ENCODE assay signal across 1 cellular context in the genomic region with DNA sequence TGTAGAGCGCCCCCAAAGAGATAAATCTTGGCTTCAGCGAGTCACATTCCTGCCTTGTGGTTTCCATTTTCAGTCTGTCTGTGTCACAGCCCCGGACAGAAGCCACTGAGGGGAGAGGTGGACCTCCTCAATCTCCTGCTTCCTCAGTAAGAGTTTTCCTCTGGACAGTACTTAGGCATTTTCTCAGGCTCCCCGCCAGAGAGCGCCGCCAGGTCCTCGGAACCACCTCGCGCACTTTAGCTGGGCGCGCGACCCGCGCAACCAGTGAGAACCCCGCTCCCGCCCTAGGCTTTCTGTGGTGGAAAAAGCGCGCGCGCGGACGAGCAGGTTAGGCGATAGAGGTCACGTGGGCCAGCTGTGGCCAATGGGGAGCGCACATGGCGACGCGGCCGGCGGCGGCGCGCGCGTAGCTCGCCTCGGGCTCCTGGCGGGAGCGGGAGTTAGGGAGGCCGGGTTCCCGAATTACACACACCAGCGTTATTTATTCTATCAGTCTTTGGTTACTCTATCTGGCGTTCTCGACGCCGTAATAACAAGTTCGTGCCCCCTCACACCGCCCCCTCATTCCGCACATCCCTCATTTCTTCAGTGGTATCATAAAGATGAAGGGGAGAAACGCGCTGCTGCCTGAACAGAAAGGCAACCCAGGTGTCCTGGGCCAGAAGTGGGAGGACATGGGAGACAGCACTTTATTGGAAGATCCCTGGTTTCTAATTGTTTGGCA.
TF ChIP-seq lines count a peak whose summit lies in the region.

No MANE protein-coding gene starts in this region.

TF ChIP-seq in K562, 482 proteins besides CTCF, POLR2A, EP300 and RAD21 (continued from another document and continues in another):
- TF ChIP-seq, protein P1, sequence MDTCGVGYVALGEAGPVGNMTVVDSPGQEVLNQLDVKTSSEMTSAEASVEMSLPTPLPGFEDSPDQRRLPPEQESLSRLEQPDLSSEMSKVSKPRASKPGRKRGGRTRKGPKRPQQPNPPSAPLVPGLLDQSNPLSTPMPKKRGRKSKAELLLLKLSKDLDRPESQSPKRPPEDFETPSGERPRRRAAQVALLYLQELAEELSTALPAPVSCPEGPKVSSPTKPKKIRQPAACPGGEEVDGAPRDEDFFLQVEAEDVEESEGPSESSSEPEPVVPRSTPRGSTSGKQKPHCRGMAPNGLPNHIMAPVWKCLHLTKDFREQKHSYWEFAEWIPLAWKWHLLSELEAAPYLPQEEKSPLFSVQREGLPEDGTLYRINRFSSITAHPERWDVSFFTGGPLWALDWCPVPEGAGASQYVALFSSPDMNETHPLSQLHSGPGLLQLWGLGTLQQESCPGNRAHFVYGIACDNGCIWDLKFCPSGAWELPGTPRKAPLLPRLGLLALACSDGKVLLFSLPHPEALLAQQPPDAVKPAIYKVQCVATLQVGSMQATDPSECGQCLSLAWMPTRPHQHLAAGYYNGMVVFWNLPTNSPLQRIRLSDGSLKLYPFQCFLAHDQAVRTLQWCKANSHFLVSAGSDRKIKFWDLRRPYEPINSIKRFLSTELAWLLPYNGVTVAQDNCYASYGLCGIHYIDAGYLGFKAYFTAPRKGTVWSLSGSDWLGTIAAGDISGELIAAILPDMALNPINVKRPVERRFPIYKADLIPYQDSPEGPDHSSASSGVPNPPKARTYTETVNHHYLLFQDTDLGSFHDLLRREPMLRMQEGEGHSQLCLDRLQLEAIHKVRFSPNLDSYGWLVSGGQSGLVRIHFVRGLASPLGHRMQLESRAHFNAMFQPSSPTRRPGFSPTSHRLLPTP (IDR thresholded peaks at IDR 0.05; ENCODE audit: borderline replicate concordance, extremely low read depth, insufficient read length), result no peak
- no peak for TF ChIP-seq SMAD2 (IDR thresholded peaks at IDR 0.05; ENCODE audit: low read depth, low read length)
- 0 out of 2 replicates have a peak, but pooled peaks have one; percentile 76 for TF ChIP-seq FOXP1 (CRISPR knock-in tag; IDR thresholded peaks at IDR 0.05)
- TF ChIP-seq NR4A1 (CRISPR knock-in tag; IDR thresholded peaks at IDR 0.05), result peak; percentile 90; the same call in 1 of the 2 replicates
- TF ChIP-seq NR4A1 (tag; IDR thresholded peaks at IDR 0.05), result peak; percentile 69
- no peak for TF ChIP-seq MLX (CRISPR knock-in tag; conservative IDR thresholded peaks at IDR 0.05)
- peak; percentile 68 for TF ChIP-seq EGR1 (conservative IDR thresholded peaks at IDR 0.05)
- no peak for TF ChIP-seq COPS2 (conservative IDR thresholded peaks at IDR 0.05)
- TF ChIP-seq ZNF75A (CRISPR knock-in tag; IDR thresholded peaks at IDR 0.05), result 0 out of 2 replicates have a peak, but pooled peaks have one; percentile 30
- peak; percentile 92 for TF ChIP-seq TFAP4 (CRISPR knock-in tag; IDR thresholded peaks at IDR 0.05; ENCODE audit: borderline replicate concordance)
- TF ChIP-seq ZNF785 (CRISPR knock-in tag; IDR thresholded peaks at IDR 0.05), result no peak
- TF ChIP-seq RFX5 (IDR thresholded peaks at IDR 0.05; ENCODE audit: low read depth, low read length), result no peak
- no peak for TF ChIP-seq E4F1 (CRISPR knock-in tag; IDR thresholded peaks at IDR 0.05; ENCODE audit: borderline replicate concordance)
- no peak for TF ChIP-seq LARP7 (IDR thresholded peaks at IDR 0.05)
- peak; percentile 98 for TF ChIP-seq MAX (CRISPR knock-in tag; IDR thresholded peaks at IDR 0.05)
- peak; percentile 47; the same call in 1 of the 2 replicates for TF ChIP-seq HIVEP1 (CRISPR knock-in tag; IDR thresholded peaks at IDR 0.05)
- TF ChIP-seq ZNF143 (CRISPR knock-in tag; IDR thresholded peaks at IDR 0.05), result peak; percentile 37; the same call in 1 of the 2 replicates
- TF ChIP-seq MYC (IDR thresholded peaks at IDR 0.05; ENCODE audit: low read depth, low read length), result peak; percentile 76
- TF ChIP-seq MYC (CRISPR knock-in tag; IDR thresholded peaks at IDR 0.05; ENCODE audit: borderline replicate concordance, low read depth), result peak; percentile 92; the same call in 1 of the 2 replicates
- TF ChIP-seq, protein P2, sequence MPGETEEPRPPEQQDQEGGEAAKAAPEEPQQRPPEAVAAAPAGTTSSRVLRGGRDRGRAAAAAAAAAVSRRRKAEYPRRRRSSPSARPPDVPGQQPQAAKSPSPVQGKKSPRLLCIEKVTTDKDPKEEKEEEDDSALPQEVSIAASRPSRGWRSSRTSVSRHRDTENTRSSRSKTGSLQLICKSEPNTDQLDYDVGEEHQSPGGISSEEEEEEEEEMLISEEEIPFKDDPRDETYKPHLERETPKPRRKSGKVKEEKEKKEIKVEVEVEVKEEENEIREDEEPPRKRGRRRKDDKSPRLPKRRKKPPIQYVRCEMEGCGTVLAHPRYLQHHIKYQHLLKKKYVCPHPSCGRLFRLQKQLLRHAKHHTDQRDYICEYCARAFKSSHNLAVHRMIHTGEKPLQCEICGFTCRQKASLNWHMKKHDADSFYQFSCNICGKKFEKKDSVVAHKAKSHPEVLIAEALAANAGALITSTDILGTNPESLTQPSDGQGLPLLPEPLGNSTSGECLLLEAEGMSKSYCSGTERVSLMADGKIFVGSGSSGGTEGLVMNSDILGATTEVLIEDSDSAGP (CRISPR knock-in tag; IDR thresholded peaks at IDR 0.05), result no peak
- peak; percentile 86 for TF ChIP-seq XRCC5 (IDR thresholded peaks at IDR 0.05; ENCODE audit: low read depth, low read length)
- TF ChIP-seq PRDM10 (IDR thresholded peaks at IDR 0.05; ENCODE audit: partially characterized antibody), result no peak
- peak; percentile 78 for TF ChIP-seq AFF4 (CRISPR knock-in tag; IDR thresholded peaks at IDR 0.05)
- TF ChIP-seq HMGN3 (IDR thresholded peaks at IDR 0.05; ENCODE audit: borderline replicate concordance, extremely low read depth, insufficient read length, low read depth, low read length), result peak; percentile 95
- TF ChIP-seq FOXA1 (IDR thresholded peaks at IDR 0.05; ENCODE audit: borderline replicate concordance), result no peak
- no peak for TF ChIP-seq PBX2 (CRISPR knock-in tag; IDR thresholded peaks at IDR 0.05; ENCODE audit: low read depth)
- TF ChIP-seq PBX2 (tag; conservative IDR thresholded peaks at IDR 0.05; ENCODE audit: low read depth), result peak; percentile 32; the same call in 1 of the 2 replicates
- TF ChIP-seq NR2F6 (CRISPR knock-in tag; IDR thresholded peaks at IDR 0.05), result no peak
- TF ChIP-seq RBFOX2 (IDR thresholded peaks at IDR 0.05; ENCODE audit: low read depth, low read length), result peak; percentile 93
- peak; percentile 56 for TF ChIP-seq TARDBP (IDR thresholded peaks at IDR 0.05)
- TF ChIP-seq KAT2B (IDR thresholded peaks at IDR 0.05; ENCODE audit: low read depth, low read length), result no peak
- 0 out of 2 replicates have a peak, but pooled peaks have one; percentile 20 for TF ChIP-seq BCOR (IDR thresholded peaks at IDR 0.05)
